ENCODE assay signal across 25 cellular contexts in genomic region chr1:19889656-19890055, GRCh38. TPM values are rescaled to one million over a fixed set of nuclear protein-coding genes. Genes with fewer than 3 reads are reported as not detected.
"Had no signal": no experiment of that assay in that cellular context is flagged by ENCODE, and none has a peak within 500 bp of the region (broad histone marks: within the 10 kb centered on the region; RNA-seq: fewer than 3 reads in every experiment).

No MANE protein-coding gene starts in this region.

- H3K9me3 ChIP-seq: Peyer's patch, SJCRH30 had no signal

- H3K4me1 ChIP-seq: Peyer's patch had no signal

- H3K4me3 ChIP-seq: Peyer's patch, SJCRH30 had no signal

- H3K27ac Mint-ChIP-seq: activated CD8-positive, alpha-beta T cell treated with anti-CD3 and anti-CD28 coated beads, Interleukin-2, amount 10 ng/mL, durations not matched to agents 7 days and 5 days; activated naive CD4-positive, alpha-beta T cell treated with anti-CD3 and anti-CD28 coated beads for 36 hours; activated naive CD8-positive, alpha-beta T cell treated with anti-CD3 and anti-CD28 coated beads for 36 hours; T-helper 1 cell treated with Interleukin-12 subunit alpha and Interleukin-12 subunit beta and Interleukin-4 antibody, amounts not matched to agents 30 μg/mL and 1 μg/mL, for 36 hours; WTC11 had no signal

- H3K4me3 Mint-ChIP-seq: activated CD8-positive, alpha-beta T cell treated with anti-CD3 and anti-CD28 coated beads, Interleukin-2, amount 10 ng/mL, durations not matched to agents 7 days and 5 days; activated naive CD4-positive, alpha-beta T cell treated with anti-CD3 and anti-CD28 coated beads for 36 hours; activated naive CD8-positive, alpha-beta T cell treated with anti-CD3 and anti-CD28 coated beads for 36 hours; T-helper 1 cell treated with Interleukin-12 subunit alpha and Interleukin-12 subunit beta and Interleukin-4 antibody, amounts not matched to agents 30 μg/mL and 1 μg/mL, for 36 hours; WTC11 had no signal

- DNase-seq: activated CD4-positive, alpha-beta T cell treated with anti-CD3 and anti-CD28 coated beads for 48 hours; activated CD4-positive, alpha-beta T cell treated with anti-CD3 and anti-CD28 coated beads, Interleukin-2, amount 50 U/mL, for 4 hours; activated CD4-positive, CD25-positive, alpha-beta regulatory T cell treated with anti-CD3 and anti-CD28 coated beads, Interleukin-2, amount 50 U/mL, for 72 hours; activated CD8-positive, alpha-beta memory T cell treated with anti-CD3 and anti-CD28 coated beads, Interleukin-2, amount 50 U/mL, for 48 hours; activated CD8-positive, alpha-beta T cell treated with anti-CD3 and anti-CD28 coated beads, Interleukin-2, amount 10 ng/mL, durations not matched to agents 7 days and 5 days; activated effector memory CD4-positive, alpha-beta T cell treated with Interleukin-2 at 50 U/mL for 16 hours; activated naive CD4-positive, alpha-beta T cell treated with anti-CD3 and anti-CD28 coated beads for 36 hours; activated naive CD8-positive, alpha-beta T cell treated with anti-CD3 and anti-CD28 coated beads for 36 hours; activated T-cell treated with anti-CD3 and anti-CD28 coated beads, Interleukin-2, amount 50 U/mL, for 1 hour; brain microvascular endothelial cell; MM.1S; NCI-H1105 treated with DMSO at 0.1 percent for 48 hours; NCI-H1436 treated with DMSO at 0.1 percent for 48 hours; NCI-H187; NCI-H2081; NCI-H446; NCI-H524; Peyer's patch; Right ventricle myocardium superior; SJCRH30 had no signal

- ATAC-seq: activated CD8-positive, alpha-beta T cell treated with anti-CD3 and anti-CD28 coated beads, Interleukin-2, amount 10 ng/mL, durations not matched to agents 7 days and 5 days; WTC11 had no signal

- H3K9me3 Mint-ChIP-seq: activated naive CD4-positive, alpha-beta T cell treated with anti-CD3 and anti-CD28 coated beads for 36 hours; activated naive CD8-positive, alpha-beta T cell treated with anti-CD3 and anti-CD28 coated beads for 36 hours; T-helper 1 cell treated with Interleukin-12 subunit alpha and Interleukin-12 subunit beta and Interleukin-4 antibody, amounts not matched to agents 30 μg/mL and 1 μg/mL, for 36 hours; WTC11 had no signal

- H3K27me3 Mint-ChIP-seq: activated naive CD8-positive, alpha-beta T cell treated with anti-CD3 and anti-CD28 coated beads for 36 hours had no signal

- H3K27ac ChIP-seq: brain microvascular endothelial cell, KMS-11, Peyer's patch, RWPE1, SJCRH30 had no signal

- H3K27me3 ChIP-seq: brain microvascular endothelial cell, Peyer's patch, SJCRH30 had no signal

RNA-seq across cellular contexts. Expression of gene PLA2G2E, which starts 33.8 kb away (rescaled TPM):
- total RNA-seq: activated CD8-positive, alpha-beta T cell treated with anti-CD3 and anti-CD28 coated beads, Interleukin-2, amount 10 ng/mL, durations not matched to agents 7 days and 5 days; activated naive CD4-positive, alpha-beta T cell treated with anti-CD3 and anti-CD28 coated beads for 36 hours; activated naive CD8-positive, alpha-beta T cell treated with anti-CD3 and anti-CD28 coated beads for 36 hours; cardiac septum; Peyer's patch; Right ventricle myocardium superior; SJCRH30; WTC11 had no signal
